Comparison of ENCODE assay signal across 2 cellular contexts in genomic region chr10:11611248-11612003, GRCh38.
TF ChIP-seq lines count a peak whose summit lies in the region.

Gene USP6NL, minus strand, starts transcription at chr10:11611650. Its CDS starts 14,016 bp downstream, at chr10:11597634.

TF ChIP-seq in HEK293, 187 proteins besides CTCF, POLR2A, EP300 and RAD21 (continued from another document and continues in another):
- TF ChIP-seq ZSCAN4 (tag by site-specific recombination; IDR thresholded peaks at IDR 0.05): no peak
- TF ChIP-seq ZNF776 (tag by site-specific recombination; IDR thresholded peaks at IDR 0.05; ENCODE audit: borderline replicate concordance): no peak
- peak; percentile 56; the same call in 1 of the 2 replicates for TF ChIP-seq ZNF76 (tag by site-specific recombination; IDR thresholded peaks at IDR 0.05; ENCODE audit: borderline replicate concordance, low read depth)
- TF ChIP-seq ZNF521 (tag by site-specific recombination; IDR thresholded peaks at IDR 0.05): no peak
- peak; percentile 32; the same call in 1 of the 2 replicates for TF ChIP-seq YY1 (tag by site-specific recombination; IDR thresholded peaks at IDR 0.05)
- TF ChIP-seq ZSCAN5A (tag by site-specific recombination; IDR thresholded peaks at IDR 0.05): 0 out of 2 replicates have a peak, but pooled peaks have one; percentile 65
- TF ChIP-seq ZNF629 (tag by site-specific recombination; IDR thresholded peaks at IDR 0.05): no peak
- TF ChIP-seq ZNF639 (tag by site-specific recombination; IDR thresholded peaks at IDR 0.05): no peak
- TF ChIP-seq ZNF561 (tag by site-specific recombination; IDR thresholded peaks at IDR 0.05; ENCODE audit: borderline replicate concordance): peak; percentile 37; the same call in 1 of the 2 replicates
- TF ChIP-seq ZBTB8A (tag by site-specific recombination; IDR thresholded peaks at IDR 0.05): peak; percentile 96; the same call in 1 of the 2 replicates
- TF ChIP-seq, protein P1, sequence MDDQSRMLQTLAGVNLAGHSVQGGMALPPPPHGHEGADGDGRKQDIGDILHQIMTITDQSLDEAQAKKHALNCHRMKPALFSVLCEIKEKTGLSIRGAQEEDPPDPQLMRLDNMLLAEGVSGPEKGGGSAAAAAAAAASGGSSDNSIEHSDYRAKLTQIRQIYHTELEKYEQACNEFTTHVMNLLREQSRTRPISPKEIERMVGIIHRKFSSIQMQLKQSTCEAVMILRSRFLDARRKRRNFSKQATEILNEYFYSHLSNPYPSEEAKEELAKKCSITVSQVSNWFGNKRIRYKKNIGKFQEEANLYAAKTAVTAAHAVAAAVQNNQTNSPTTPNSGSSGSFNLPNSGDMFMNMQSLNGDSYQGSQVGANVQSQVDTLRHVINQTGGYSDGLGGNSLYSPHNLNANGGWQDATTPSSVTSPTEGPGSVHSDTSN (CRISPR knock-in tag; IDR thresholded peaks at IDR 0.05): peak; percentile 32; the same call in 1 of the 2 replicates
- TF ChIP-seq ZNF548 (tag by site-specific recombination; IDR thresholded peaks at IDR 0.05): no peak
- TF ChIP-seq ZNF660 (tag by site-specific recombination; IDR thresholded peaks at IDR 0.05): peak; percentile 73
- TF ChIP-seq SALL2 (tag by site-specific recombination; IDR thresholded peaks at IDR 0.05; ENCODE audit: borderline replicate concordance): no peak
- peak; percentile 13; the same call in 1 of the 2 replicates for TF ChIP-seq SP2 (tag by site-specific recombination; IDR thresholded peaks at IDR 0.05)
- TF ChIP-seq KLF17 (tag by site-specific recombination; IDR thresholded peaks at IDR 0.05): peak; percentile 67; the same call in 1 of the 2 replicates
- TF ChIP-seq, protein P2, sequence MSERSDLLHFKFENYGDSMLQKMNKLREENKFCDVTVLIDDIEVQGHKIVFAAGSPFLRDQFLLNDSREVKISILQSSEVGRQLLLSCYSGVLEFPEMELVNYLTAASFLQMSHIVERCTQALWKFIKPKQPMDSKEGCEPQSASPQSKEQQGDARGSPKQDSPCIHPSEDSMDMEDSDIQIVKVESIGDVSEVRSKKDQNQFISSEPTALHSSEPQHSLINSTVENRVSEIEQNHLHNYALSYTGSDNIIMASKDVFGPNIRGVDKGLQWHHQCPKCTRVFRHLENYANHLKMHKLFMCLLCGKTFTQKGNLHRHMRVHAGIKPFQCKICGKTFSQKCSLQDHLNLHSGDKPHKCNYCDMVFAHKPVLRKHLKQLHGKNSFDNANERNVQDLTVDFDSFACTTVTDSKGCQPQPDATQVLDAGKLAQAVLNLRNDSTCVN (tag by site-specific recombination; optimal IDR thresholded peaks at IDR 0.05): peak; percentile 71
- TF ChIP-seq KLF1 (tag by site-specific recombination; IDR thresholded peaks at IDR 0.05): 0 out of 2 replicates have a peak, but pooled peaks have one; percentile 7
- no peak for TF ChIP-seq GLI4 (tag by site-specific recombination; IDR thresholded peaks at IDR 0.05)
- TF ChIP-seq GLIS1 (tag by site-specific recombination; IDR thresholded peaks at IDR 0.05): peak; percentile 35; the same call in 1 of the 2 replicates
- TF ChIP-seq ZNF560 (tag by site-specific recombination; IDR thresholded peaks at IDR 0.05; ENCODE audit: borderline replicate concordance): no peak
- TF ChIP-seq ZNF350 (tag by site-specific recombination; IDR thresholded peaks at IDR 0.05): no peak
- no peak for TF ChIP-seq WT1 (tag by site-specific recombination; IDR thresholded peaks at IDR 0.05)
- TF ChIP-seq TRIM28 (IDR thresholded peaks at IDR 0.05; ENCODE audit: borderline replicate concordance, low read length): no peak
- TF ChIP-seq ZNF391 (tag by site-specific recombination; IDR thresholded peaks at IDR 0.05; ENCODE audit: borderline replicate concordance, low read depth): peak; percentile 75; the same call in 1 of the 2 replicates
- no peak for TF ChIP-seq ZNF777 (tag by site-specific recombination; IDR thresholded peaks at IDR 0.05; ENCODE audit: borderline replicate concordance)

TF ChIP-seq in GM12878, 131 proteins besides CTCF, POLR2A, EP300 and RAD21 (continued from another document and continues in another):
- no peak for TF ChIP-seq MLLT1 (IDR thresholded peaks at IDR 0.05)
- TF ChIP-seq TAF1 (IDR thresholded peaks at IDR 0.05; ENCODE audit: borderline replicate concordance, low read depth, low read length): peak; percentile 73; the same call in 1 of the 2 replicates
- TF ChIP-seq E2F4 (IDR thresholded peaks at IDR 0.05; ENCODE audit: low read depth, low read length): no peak
- TF ChIP-seq WRNIP1 (IDR thresholded peaks at IDR 0.05; ENCODE audit: borderline replicate concordance, low read depth, low read length): no peak
- peak; percentile 48; the same call in 1 of the 2 replicates for TF ChIP-seq RB1 (IDR thresholded peaks at IDR 0.05; ENCODE audit: borderline replicate concordance)
- peak; percentile 69; the same call in 1 of the 2 replicates for TF ChIP-seq BACH1 (IDR thresholded peaks at IDR 0.05; ENCODE audit: borderline replicate concordance)
- TF ChIP-seq SIN3A (IDR thresholded peaks at IDR 0.05; ENCODE audit: low read depth, low read length): no peak
- TF ChIP-seq, protein P3, sequence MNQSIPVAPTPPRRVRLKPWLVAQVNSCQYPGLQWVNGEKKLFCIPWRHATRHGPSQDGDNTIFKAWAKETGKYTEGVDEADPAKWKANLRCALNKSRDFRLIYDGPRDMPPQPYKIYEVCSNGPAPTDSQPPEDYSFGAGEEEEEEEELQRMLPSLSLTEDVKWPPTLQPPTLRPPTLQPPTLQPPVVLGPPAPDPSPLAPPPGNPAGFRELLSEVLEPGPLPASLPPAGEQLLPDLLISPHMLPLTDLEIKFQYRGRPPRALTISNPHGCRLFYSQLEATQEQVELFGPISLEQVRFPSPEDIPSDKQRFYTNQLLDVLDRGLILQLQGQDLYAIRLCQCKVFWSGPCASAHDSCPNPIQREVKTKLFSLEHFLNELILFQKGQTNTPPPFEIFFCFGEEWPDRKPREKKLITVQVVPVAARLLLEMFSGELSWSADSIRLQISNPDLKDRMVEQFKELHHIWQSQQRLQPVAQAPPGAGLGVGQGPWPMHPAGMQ (IDR thresholded peaks at IDR 0.05; ENCODE audit: borderline replicate concordance): no peak
- TF ChIP-seq SPI1 (IDR thresholded peaks at IDR 0.05; ENCODE audit: borderline replicate concordance, insufficient read depth, low read depth, low read length): no peak
- TF ChIP-seq GATAD2B (conservative IDR thresholded peaks at IDR 0.05; ENCODE audit: low read depth): peak; percentile 98
- TF ChIP-seq TCF12 (IDR thresholded peaks at IDR 0.05; ENCODE audit: low read depth, low read length): 0 out of 2 replicates have a peak, but pooled peaks have one; percentile 24
- 0 out of 2 replicates have a peak, but pooled peaks have one; percentile 25 for TF ChIP-seq ZNF592 (IDR thresholded peaks at IDR 0.05)
- no peak for TF ChIP-seq NFYA (IDR thresholded peaks at IDR 0.05; ENCODE audit: borderline replicate concordance, low read depth, low read length)
- TF ChIP-seq, protein P4, sequence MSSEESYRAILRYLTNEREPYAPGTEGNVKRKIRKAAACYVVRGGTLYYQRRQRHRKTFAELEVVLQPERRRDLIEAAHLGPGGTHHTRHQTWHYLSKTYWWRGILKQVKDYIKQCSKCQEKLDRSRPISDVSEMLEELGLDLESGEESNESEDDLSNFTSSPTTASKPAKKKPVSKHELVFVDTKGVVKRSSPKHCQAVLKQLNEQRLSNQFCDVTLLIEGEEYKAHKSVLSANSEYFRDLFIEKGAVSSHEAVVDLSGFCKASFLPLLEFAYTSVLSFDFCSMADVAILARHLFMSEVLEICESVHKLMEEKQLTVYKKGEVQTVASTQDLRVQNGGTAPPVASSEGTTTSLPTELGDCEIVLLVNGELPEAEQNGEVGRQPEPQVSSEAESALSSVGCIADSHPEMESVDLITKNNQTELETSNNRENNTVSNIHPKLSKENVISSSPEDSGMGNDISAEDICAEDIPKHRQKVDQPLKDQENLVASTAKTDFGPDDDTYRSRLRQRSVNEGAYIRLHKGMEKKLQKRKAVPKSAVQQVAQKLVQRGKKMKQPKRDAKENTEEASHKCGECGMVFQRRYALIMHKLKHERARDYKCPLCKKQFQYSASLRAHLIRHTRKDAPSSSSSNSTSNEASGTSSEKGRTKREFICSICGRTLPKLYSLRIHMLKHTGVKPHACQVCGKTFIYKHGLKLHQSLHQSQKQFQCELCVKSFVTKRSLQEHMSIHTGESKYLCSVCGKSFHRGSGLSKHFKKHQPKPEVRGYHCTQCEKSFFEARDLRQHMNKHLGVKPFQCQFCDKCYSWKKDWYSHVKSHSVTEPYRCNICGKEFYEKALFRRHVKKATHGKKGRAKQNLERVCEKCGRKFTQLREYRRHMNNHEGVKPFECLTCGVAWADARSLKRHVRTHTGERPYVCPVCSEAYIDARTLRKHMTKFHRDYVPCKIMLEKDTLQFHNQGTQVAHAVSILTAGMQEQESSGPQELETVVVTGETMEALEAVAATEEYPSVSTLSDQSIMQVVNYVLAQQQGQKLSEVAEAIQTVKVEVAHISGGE (CRISPR knock-in tag; IDR thresholded peaks at IDR 0.05): no peak
- TF ChIP-seq BMI1 (IDR thresholded peaks at IDR 0.05; ENCODE audit: borderline replicate concordance): no peak
- TF ChIP-seq RELA (IDR thresholded peaks at IDR 0.05; ENCODE audit: borderline replicate concordance, partially characterized antibody): peak; percentile 11
- no peak for TF ChIP-seq JUND (IDR thresholded peaks at IDR 0.05; ENCODE audit: low read depth, low read length)
- TF ChIP-seq USF1 (IDR thresholded peaks at IDR 0.05; ENCODE audit: borderline replicate concordance, extremely low read length, insufficient read depth, low read depth, low read length): peak; percentile 60
- TF ChIP-seq KAT2A (conservative IDR thresholded peaks at IDR 0.05; ENCODE audit: control insufficient read depth, low read depth, low read length): no peak
- TF ChIP-seq POLR2AphosphoS5 (IDR thresholded peaks at IDR 0.05; ENCODE audit: low read length): 0 out of 2 replicates have a peak, but pooled peaks have one; percentile 25
- no peak for TF ChIP-seq ZBTB4 (CRISPR knock-in tag; IDR thresholded peaks at IDR 0.05)
- TF ChIP-seq ZNF24 (IDR thresholded peaks at IDR 0.05): peak; percentile 35; the same call in 1 of the 2 replicates
